Comparison of ENCODE assay signal across 10 cellular contexts in genomic region chr4:15753786-15754185, GRCh38. TPM values are rescaled to one million over a fixed set of nuclear protein-coding genes. Genes with fewer than 3 reads are reported as not detected.
DNase-seq lines count a peak whose midpoint lies in the region; ATAC-seq and TF ChIP-seq lines count a peak whose summit lies in the region.
"Had no signal": no experiment of that assay in that cellular context is flagged by ENCODE, and none has a peak within 500 bp of the region (broad histone marks: within the 10 kb centered on the region; RNA-seq: fewer than 3 reads in every experiment).

No MANE protein-coding gene starts in this region.

- H3K4me3 Mint-ChIP-seq in CD8-positive, alpha-beta T cell = peak overlapping the region; percentile 6
- peak overlapping the region; percentile 90 for H3K4me3 Mint-ChIP-seq in natural killer cell

- intact Hi-C loops in CD8-positive, alpha-beta T cell (cut with DNase I, micrococcal nuclease) = loop anchor here (1.0 to 10.0 kb wide), 4 partner anchors 13 to 99 kb away; partner anchors contain the start of gene FBXL5 (in 1 of the 2)
- intact Hi-C loops in natural killer cell (cut with micrococcal nuclease) = loop anchor here (10.0 kb wide), 1 partner anchor 749 kb away; the partner anchor contains the start of gene CPEB2
- intact Hi-C loops in left colon (cut with DNase I, micrococcal nuclease) = no loop called here

- H3K27ac Mint-ChIP-seq in CD8-positive, alpha-beta T cell = peak overlapping the region; percentile 85
- peak overlapping the region; percentile 79 to 88 for H3K27ac Mint-ChIP-seq in natural killer cell

- no peaks in the 10 kb centered on the region for H4K20me1 ChIP-seq in KMS-11 (ENCODE audit: insufficient read depth)

- H3K4me3 ChIP-seq in CD8-positive, alpha-beta T cell (ENCODE audit: low read depth, low read length) = no peak overlapping the region
- no peak overlapping the region for H3K4me3 ChIP-seq in KMS-11 (IDR thresholded peaks at IDR 0.05; ENCODE audit: insufficient read depth, low read depth, low read length)

- H3K4me1 Mint-ChIP-seq in CD8-positive, alpha-beta T cell (ENCODE audit: low read depth) = peaks cover 50% of the 10 kb centered on the region
- H3K4me1 Mint-ChIP-seq in natural killer cell = peaks cover 44% of the 10 kb centered on the region in 2 donors

- no peak overlapping the region for H3K9ac ChIP-seq in KMS-11

- no peaks in the 10 kb centered on the region for H3K36me3 Mint-ChIP-seq in CD8-positive, alpha-beta T cell
- H3K36me3 Mint-ChIP-seq in natural killer cell = no peaks in the 10 kb centered on the region

- no peak for ATAC-seq in CD8-positive, alpha-beta T cell
- no peak for ATAC-seq in natural killer cell
- ATAC-seq in left colon = no peak

- peaks cover 43% of the 10 kb centered on the region for H3K4me1 ChIP-seq in CD8-positive, alpha-beta T cell (ENCODE audit: insufficient read depth, low read length)
- peaks cover 45% of the 10 kb centered on the region for H3K4me1 ChIP-seq in KMS-11 (ENCODE audit: low read depth, poor library complexity, severe bottlenecking)

- H3K27me3 ChIP-seq in CD8-positive, alpha-beta T cell (ENCODE audit: insufficient read depth, low read length) = no peaks in the 10 kb centered on the region
- H3K27me3 ChIP-seq in KMS-11 (ENCODE audit: insufficient read depth, low read depth) = no peaks in the 10 kb centered on the region

- H2AFZ ChIP-seq in KMS-11 (ENCODE audit: low read depth) = no peak overlapping the region

- DNase-seq in CD8-positive, alpha-beta T cell = no peak
- DNase-seq in dermis blood vessel endothelial cell = peak; percentile 85
- DNase-seq in natural killer cell = no peak
- no peak for DNase-seq in NCI-H2171 treated with DMSO at 0.1 percent for 48 hours (lab: John Stamatoyannopoulos, UW)
- no peak for DNase-seq in NCI-H1417 (lab: John Stamatoyannopoulos, UW)
- no peak for DNase-seq in central memory CD4-positive, alpha-beta T cell
- DNase-seq in left colon = no peak
- DNase-seq: HCEC 1CT, midbrain had no signal

- TF ChIP-seq CTCF in CD8-positive, alpha-beta T cell (IDR thresholded peaks at IDR 0.05) = no peak
- TF ChIP-seq CTCF in KMS-11 (conservative IDR thresholded peaks at IDR 0.05; ENCODE audit: low read depth, low read length) = no peak
- TF ChIP-seq CTCF in natural killer cell (IDR thresholded peaks at IDR 0.05) = no peak

- H3K79me2 ChIP-seq in KMS-11 (ENCODE audit: insufficient read depth, low read depth) = no peaks in the 10 kb centered on the region

- no peak overlapping the region for H3K27ac ChIP-seq in CD8-positive, alpha-beta T cell (ENCODE audit: low read depth, low read length)
- no peak overlapping the region for H3K27ac ChIP-seq in KMS-11

- H3K9me3 Mint-ChIP-seq in CD8-positive, alpha-beta T cell = no peaks in the 10 kb centered on the region
- H3K9me3 Mint-ChIP-seq in natural killer cell = peaks cover 0 to 2% of the 10 kb centered on the region in 2 donors

- H3K36me3 ChIP-seq in CD8-positive, alpha-beta T cell (ENCODE audit: insufficient read depth, low read length) = no peaks in the 10 kb centered on the region
- no peaks in the 10 kb centered on the region for H3K36me3 ChIP-seq in KMS-11 (ENCODE audit: insufficient read depth)

- peak overlapping the region; percentile 25; the same call in 1 of the 2 replicates for H3K4me2 ChIP-seq in KMS-11

- no peaks in the 10 kb centered on the region for H3K27me3 Mint-ChIP-seq in CD8-positive, alpha-beta T cell (ENCODE audit: low read depth)
- H3K27me3 Mint-ChIP-seq in natural killer cell (ENCODE audit: low read depth in 2 of 2) = peaks cover 0 to 4% of the 10 kb centered on the region in 2 donors

- POLR2A ChIA-PET in CD8-positive, alpha-beta T cell (lab: Charles Lee) = interaction anchor here (0.8 to 1.5 kb wide), 3 partner anchors 10 to 23 kb away, joined by 3 read pairs; no protein-coding TSS in a partner anchor

- no peaks in the 10 kb centered on the region for H3K9me3 ChIP-seq in CD8-positive, alpha-beta T cell (ENCODE audit: low read length)

- CTCF ChIA-PET in CD8-positive, alpha-beta T cell (lab: Charles Lee) = interaction anchor here (1.0 to 1.7 kb wide), 6 partner anchors 9 to 129 kb away, joined by 3 to 8 read pairs (median 4); no protein-coding TSS in a partner anchor

RNA-seq across cellular contexts. Expression of gene CD38, which starts 24.3 kb away (rescaled TPM):
- 1 to 10 TPM; 3.5 to 6.2 TPM for total RNA-seq in CD8-positive, alpha-beta T cell
- total RNA-seq in dermis blood vessel endothelial cell (9.4 and 22.0 TPM in 2 replicates), natural killer cell (100 to 1,000 TPM in 1 of 3 donors, 10 to 100 TPM in 2; 91.8 to 124 (median 98.8) TPM), left colon (1 to 10 TPM; 1.1 to 5.7 TPM)

RNA-seq across cellular contexts. Expression of gene BST1, which starts 50.9 kb away (rescaled TPM):
- under 1 TPM; 0.43 to 0.47 TPM for total RNA-seq in CD8-positive, alpha-beta T cell
- total RNA-seq in dermis blood vessel endothelial cell = 41.0 and 49.0 TPM in 2 replicates
- 1 to 10 TPM; 1.8 to 6.4 (median 2.2) TPM for total RNA-seq in natural killer cell
- 10 to 100 TPM; 11.4 to 11.9 TPM for total RNA-seq in left colon

Comparison
In these comparisons a context has a peak if more than half of its experiments do, and no peak if none do; other contexts are left out.
1. intact Hi-C loops: an anchor here in CD8-positive, alpha-beta T cell (1.0 to 10.0 kb wide) and natural killer cell (10.0 kb wide); none called in left colon.